ENCODE assay signal across 18 cellular contexts in the genomic region with DNA sequence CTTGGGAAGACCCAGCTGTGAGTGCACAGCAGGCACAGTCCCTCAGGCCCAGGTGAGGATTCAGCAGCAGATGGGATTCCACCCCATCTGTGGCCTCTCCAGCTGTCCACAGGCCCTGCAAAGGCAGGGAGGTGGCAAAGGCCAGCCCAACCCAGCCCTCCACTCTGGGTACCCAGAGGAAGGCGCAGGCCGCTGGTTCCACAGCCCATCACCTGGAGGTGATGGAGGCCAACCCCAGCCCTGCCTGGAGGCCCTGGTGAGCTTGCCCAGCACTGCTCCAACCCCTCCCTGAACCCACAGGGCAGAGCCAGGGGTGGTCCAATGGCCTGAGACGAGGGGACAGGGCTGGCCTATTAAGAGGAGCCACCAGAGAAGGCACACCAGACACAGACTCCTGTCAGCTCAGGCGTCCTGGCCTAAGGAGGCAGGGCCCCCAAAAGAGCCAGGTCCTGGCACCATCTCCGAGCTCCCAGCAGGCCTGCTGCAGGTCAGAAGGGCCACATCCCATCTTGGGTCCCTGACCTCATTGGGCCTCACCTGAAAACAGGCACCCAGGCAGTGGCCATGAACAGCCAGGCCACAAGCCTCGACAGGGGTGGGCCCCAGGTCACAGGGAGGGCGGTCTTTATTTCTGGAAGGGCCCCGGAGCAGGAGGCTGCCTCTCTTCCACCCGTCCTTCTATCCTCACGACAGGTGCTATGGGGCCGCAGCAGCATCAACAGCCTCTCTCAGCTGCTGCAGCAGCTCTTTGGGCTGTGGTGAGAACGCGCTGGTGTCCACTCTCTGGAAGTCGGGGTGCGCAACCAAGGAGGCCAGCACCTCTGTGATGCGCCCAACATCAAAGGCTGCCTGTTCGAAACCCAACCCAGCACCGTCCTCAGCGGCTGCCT.
"Had no signal": no experiment of that assay in that cellular context is flagged by ENCODE, and none has a peak within 500 bp of the region (broad histone marks: within the 10 kb centered on the region; RNA-seq: fewer than 3 reads in every experiment).

No MANE protein-coding gene starts in this region.

- ATAC-seq: activated CD4-positive, CD25-positive, alpha-beta regulatory T cell treated with anti-CD3 and anti-CD28 coated beads, Interleukin-2, amount 50 U/mL, for 24 hours; activated T-cell treated with anti-CD3 and anti-CD28 coated beads, Interleukin-2, amount 50 U/mL, for 4 hours; gastrocnemius medialis; mucosa of descending colon; naive thymus-derived CD4-positive, alpha-beta T cell; psoas muscle; stimulated activated naive CD8-positive, alpha-beta T cell treated with anti-CD3 and anti-CD28 coated beads, Interleukin-15, Interleukin-2, amounts not matched to agents 100 U/mL and 50 U/mL, for 24 hours had no signal

- H3K9me3 ChIP-seq: adrenal gland, gastrocnemius medialis, mucosa of descending colon, psoas muscle, right lobe of liver, suprapubic skin had no signal

- H3K4me3 ChIP-seq: adrenal gland, dorsolateral prefrontal cortex, gastrocnemius medialis, mucosa of descending colon, psoas muscle, right lobe of liver, suprapubic skin had no signal

- H3K27me3 ChIP-seq: adrenal gland, gastrocnemius medialis, right lobe of liver, suprapubic skin had no signal

- H3K27ac ChIP-seq: gastrocnemius medialis, psoas muscle had no signal

- DNase-seq: activated CD4-positive, alpha-beta T cell treated with anti-CD3 and anti-CD28 coated beads, Interleukin-2, amount 50 U/mL, for 4 hours; activated effector memory CD4-positive, alpha-beta T cell treated with Interleukin-2 at 50 U/mL for 16 hours; activated naive CD4-positive, alpha-beta T cell treated with anti-CD3 and anti-CD28 coated beads, Interleukin-2, amount 50 U/mL, for 16 hours; activated T-cell treated with anti-CD3 and anti-CD28 coated beads, Interleukin-2, amount 50 U/mL, for 4 hours; dorsolateral prefrontal cortex; erythroblast; gastrocnemius medialis; mucosa of descending colon; naive thymus-derived CD4-positive, alpha-beta T cell; psoas muscle; stimulated activated naive CD8-positive, alpha-beta T cell treated with anti-CD3 and anti-CD28 coated beads, Interleukin-15, Interleukin-2, amounts not matched to agents 100 U/mL and 50 U/mL, for 24 hours; T-helper 1 cell; T1000; trophoblast cell had no signal
